ENCODE assay signal across 1 cellular context in the genomic region with DNA sequence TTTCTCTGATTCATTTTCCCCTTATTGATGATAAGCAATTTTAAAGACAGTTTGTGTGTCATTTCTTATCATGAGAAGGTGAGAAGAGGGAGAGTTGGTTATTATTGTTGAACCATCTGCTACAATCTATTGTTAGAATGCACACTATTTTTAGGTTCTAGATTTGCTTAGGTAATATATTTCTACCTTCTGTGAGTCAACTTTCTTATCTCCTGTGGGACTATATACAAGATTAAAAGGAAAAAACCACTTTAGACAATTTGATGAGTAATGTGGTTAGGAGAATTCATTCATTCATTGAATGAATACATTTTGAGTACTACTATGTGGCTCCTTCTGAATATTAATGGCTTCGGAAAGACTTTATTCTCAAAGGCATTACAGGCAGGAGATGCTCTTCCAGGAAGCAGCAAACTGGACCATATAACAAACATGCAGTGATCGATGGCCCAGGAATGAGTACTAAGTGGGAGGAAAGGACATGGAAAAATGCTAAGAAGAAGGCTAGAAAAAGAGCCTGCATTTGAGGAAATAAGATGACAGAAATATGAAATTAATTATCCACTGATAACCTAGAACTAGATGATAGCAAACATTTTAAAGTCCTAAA.
TF ChIP-seq lines count a peak whose summit lies in the region.

No MANE protein-coding gene starts in this region.

TF ChIP-seq in GM23338, 12 proteins besides CTCF, POLR2A, EP300 and RAD21 (continued from another document):
- TF ChIP-seq, protein P1, sequence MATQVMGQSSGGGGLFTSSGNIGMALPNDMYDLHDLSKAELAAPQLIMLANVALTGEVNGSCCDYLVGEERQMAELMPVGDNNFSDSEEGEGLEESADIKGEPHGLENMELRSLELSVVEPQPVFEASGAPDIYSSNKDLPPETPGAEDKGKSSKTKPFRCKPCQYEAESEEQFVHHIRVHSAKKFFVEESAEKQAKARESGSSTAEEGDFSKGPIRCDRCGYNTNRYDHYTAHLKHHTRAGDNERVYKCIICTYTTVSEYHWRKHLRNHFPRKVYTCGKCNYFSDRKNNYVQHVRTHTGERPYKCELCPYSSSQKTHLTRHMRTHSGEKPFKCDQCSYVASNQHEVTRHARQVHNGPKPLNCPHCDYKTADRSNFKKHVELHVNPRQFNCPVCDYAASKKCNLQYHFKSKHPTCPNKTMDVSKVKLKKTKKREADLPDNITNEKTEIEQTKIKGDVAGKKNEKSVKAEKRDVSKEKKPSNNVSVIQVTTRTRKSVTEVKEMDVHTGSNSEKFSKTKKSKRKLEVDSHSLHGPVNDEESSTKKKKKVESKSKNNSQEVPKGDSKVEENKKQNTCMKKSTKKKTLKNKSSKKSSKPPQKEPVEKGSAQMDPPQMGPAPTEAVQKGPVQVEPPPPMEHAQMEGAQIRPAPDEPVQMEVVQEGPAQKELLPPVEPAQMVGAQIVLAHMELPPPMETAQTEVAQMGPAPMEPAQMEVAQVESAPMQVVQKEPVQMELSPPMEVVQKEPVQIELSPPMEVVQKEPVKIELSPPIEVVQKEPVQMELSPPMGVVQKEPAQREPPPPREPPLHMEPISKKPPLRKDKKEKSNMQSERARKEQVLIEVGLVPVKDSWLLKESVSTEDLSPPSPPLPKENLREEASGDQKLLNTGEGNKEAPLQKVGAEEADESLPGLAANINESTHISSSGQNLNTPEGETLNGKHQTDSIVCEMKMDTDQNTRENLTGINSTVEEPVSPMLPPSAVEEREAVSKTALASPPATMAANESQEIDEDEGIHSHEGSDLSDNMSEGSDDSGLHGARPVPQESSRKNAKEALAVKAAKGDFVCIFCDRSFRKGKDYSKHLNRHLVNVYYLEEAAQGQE (IDR thresholded peaks at IDR 0.05; ENCODE audit: unreplicated experiment): no peak
- TF ChIP-seq JUNB (IDR thresholded peaks at IDR 0.05; ENCODE audit: unreplicated experiment): no peak
